ENCODE assay signal across 8 cellular contexts in the genomic region with DNA sequence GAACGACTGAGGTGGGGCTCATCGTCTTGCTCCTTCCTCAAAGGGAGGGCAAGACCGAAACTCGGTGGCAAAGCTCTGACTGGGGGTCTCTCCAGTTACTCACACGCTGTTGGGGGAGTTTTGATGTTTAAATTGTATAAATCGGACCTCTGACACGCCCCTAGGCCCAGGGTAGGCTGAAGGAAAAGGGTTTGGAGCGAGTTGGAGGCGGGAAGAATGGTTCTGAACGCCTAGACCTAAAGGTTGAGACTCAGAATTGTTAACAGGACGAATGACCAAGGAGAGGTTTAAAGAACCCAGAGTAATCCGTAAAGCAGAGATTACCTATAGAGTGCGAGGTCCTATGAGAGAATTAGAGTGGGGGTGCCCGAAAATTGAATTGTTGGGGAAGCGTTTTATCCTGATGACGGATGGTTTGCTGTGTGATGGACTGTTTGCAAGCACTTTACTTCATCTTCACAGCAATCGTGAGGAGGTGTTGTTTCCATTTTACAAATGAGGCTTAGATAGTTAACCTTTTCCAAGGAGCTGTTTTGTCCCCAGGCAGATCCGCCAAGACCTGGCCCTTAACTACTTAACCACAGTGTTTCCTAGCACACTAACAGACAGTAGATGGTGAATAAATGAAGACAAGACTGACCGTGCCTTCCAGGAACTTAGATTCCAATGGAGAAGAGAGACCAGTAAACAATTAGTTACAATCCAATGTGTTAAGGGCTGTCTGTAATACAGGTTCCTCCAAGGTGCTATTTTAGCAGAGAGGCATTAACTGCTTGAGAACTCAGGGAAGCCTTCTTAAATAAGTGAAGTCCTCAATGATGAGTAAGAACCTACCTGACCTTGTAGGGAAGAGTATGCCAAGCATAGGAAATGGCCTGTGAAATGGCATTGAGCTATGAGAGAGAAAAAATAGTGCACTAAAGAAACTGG. TPM values are rescaled to one million over a fixed set of nuclear protein-coding genes. Genes with fewer than 3 reads are reported as not detected.
DNase-seq lines count a peak whose midpoint lies in the region; FAIRE-seq and TF ChIP-seq lines count a peak whose summit lies in the region.

No MANE protein-coding gene starts in this region.

- peak overlapping the region; percentile 66 for H3K4me2 ChIP-seq in neuronal stem cell (ENCODE audit: insufficient read depth, low read length, poor library complexity, severe bottlenecking)

- TF ChIP-seq POLR2A in Peyer's patch (IDR thresholded peaks at IDR 0.05) (no peak), GM12892 (IDR thresholded peaks at IDR 0.05; ENCODE audit: low read depth, low read length) (no peak)

- peak overlapping the region; percentile 89 for H3K9ac ChIP-seq in neuronal stem cell (ENCODE audit: low read depth, low read length, poor library complexity)

- H3K4me3 ChIP-seq in GM06990 (replicated peaks; ENCODE audit: low read depth, low read length) (peak overlapping the region; percentile 86), Peyer's patch (peak overlapping the region; percentile 90 to 99 (median 97)), neuronal stem cell (ENCODE audit: low read length in 2 of 2) (peak overlapping the region; percentile 56 to 94)

- H2BK12ac ChIP-seq in neuronal stem cell (ENCODE audit: low read length): no peak overlapping the region

- H3K4ac ChIP-seq in neuronal stem cell (ENCODE audit: low read length): no peak overlapping the region

- peak overlapping the region; percentile 99 for H3K23ac ChIP-seq in neuronal stem cell (ENCODE audit: low read depth, low read length, poor library complexity)

- H2BK15ac ChIP-seq in neuronal stem cell (ENCODE audit: low read length): no peak overlapping the region

- no peak overlapping the region for H4K91ac ChIP-seq in neuronal stem cell (ENCODE audit: low read depth, low read length, poor library complexity)

- TF ChIP-seq CTCF in GM06990 (IDR thresholded peaks at IDR 0.05; ENCODE audit: insufficient read depth, low read length, poor library complexity, severe bottlenecking) (no peak), Peyer's patch (IDR thresholded peaks at IDR 0.05) (no peak)

- H3K27me3 ChIP-seq in GM06990 (replicated peaks; ENCODE audit: control insufficient read depth, insufficient read depth, low read length) (no peaks in the 10 kb centered on the region), Peyer's patch (no peaks in the 10 kb centered on the region), neuronal stem cell (ENCODE audit: control insufficient read depth in 3 of 3, insufficient read depth in 3 of 3, low read depth in 1 of 3, low read length in 3 of 3) (no peaks in the 10 kb centered on the region)

- no peak overlapping the region for H2BK120ac ChIP-seq in neuronal stem cell (ENCODE audit: low read depth, low read length)

- FAIRE-seq in GM12892 (lab: Jason Lieb, UNC): no peak

- H3K27ac ChIP-seq in Peyer's patch (peak overlapping the region; percentile 90 to 97 (median 94)), epithelial cell of prostate (peak overlapping the region; percentile 92), neuronal stem cell (replicated peaks; ENCODE audit: low read length) (peak overlapping the region; percentile 76)

- H2AK5ac ChIP-seq in neuronal stem cell (ENCODE audit: low read depth, low read length): no peak overlapping the region

- peak overlapping the region; percentile 89 for H2AFZ ChIP-seq in neuronal stem cell (ENCODE audit: low read length)

- H2BK5ac ChIP-seq in neuronal stem cell (ENCODE audit: low read length): peak overlapping the region; percentile 83

- peak overlapping the region; percentile 7 for H4K8ac ChIP-seq in neuronal stem cell (ENCODE audit: low read depth, low read length)

- no peak overlapping the region for H3K14ac ChIP-seq in neuronal stem cell (ENCODE audit: low read length)

- peaks cover 0 to 34% (median 6%) of the 10 kb centered on the region in 4 donors for H3K4me1 ChIP-seq in Peyer's patch
- H3K4me1 ChIP-seq in neuronal stem cell (ENCODE audit: control insufficient read depth in 2 of 2, insufficient read depth in 1 of 2, low read depth in 1 of 2, low read length in 2 of 2): peaks cover 9% of the 10 kb centered on the region in 2 donors

- no CpG with 5 or more reads among the region's 19 CpGs for WGBS in neuronal stem cell (ENCODE audit: extremely low coverage in 2 of 2, insufficient read length in 2 of 2, insufficient replicate concordance in 1 of 2), 2 donors

- H3K79me1 ChIP-seq in neuronal stem cell (ENCODE audit: low read depth, low read length): peaks cover 2% of the 10 kb centered on the region

- H3K9me3 ChIP-seq in Peyer's patch (no peaks in the 10 kb centered on the region), neuronal stem cell (replicated peaks in 1 of 2; ENCODE audit: control insufficient read depth in 2 of 2, insufficient read depth in 1 of 2, low read depth in 1 of 2, low read length in 2 of 2) (no peaks in the 10 kb centered on the region)

- DNase-seq in GM06990 (ENCODE audit: extremely low read depth, insufficient read length) (no peak), Peyer's patch (no peak), epithelial cell of prostate (ENCODE audit: low read depth, low spot score) (no peak), neuronal stem cell (ENCODE audit: low spot score) (no peak), iPS-NIHi11 (ENCODE audit: low spot score) (no peak), midbrain (lab: John Stamatoyannopoulos, UW) (no peak), NCI-H510A treated with DMSO at 0.1 percent for 48 hours (lab: John Stamatoyannopoulos, UW) (no peak), GM12892 (ENCODE audit: insufficient read length) (no peak)

- H3K36me3 ChIP-seq in GM06990 (ENCODE audit: control insufficient read depth, insufficient read depth, low read length): no peaks in the 10 kb centered on the region
- H3K36me3 ChIP-seq in Peyer's patch: no peaks in the 10 kb centered on the region
- no peaks in the 10 kb centered on the region for H3K36me3 ChIP-seq in neuronal stem cell (replicated peaks in 1 of 2; ENCODE audit: control insufficient read depth in 2 of 2, insufficient read depth in 2 of 2, low read length in 2 of 2)

- peak overlapping the region; percentile 86 for H3K18ac ChIP-seq in neuronal stem cell (ENCODE audit: low read length)

RNA-seq across cellular contexts. Expression of a gene that starts 0.9 kb away (rescaled TPM):
- total RNA-seq in Peyer's patch: 10 to 100 TPM; 18.0 to 26.4 (median 22.1) TPM
- 174 TPM for polyA plus RNA-seq in neuronal stem cell (2013, experiment 1 of 2)
- polyA plus RNA-seq in neuronal stem cell (2013, experiment 2 of 2): 180 TPM
- 273 TPM for polyA plus RNA-seq in GM12892 (2012; ENCODE audit: missing spikeins)

RNA-seq across cellular contexts. Expression of a gene that starts 24.6 kb away (rescaled TPM):
- 10 to 100 TPM; 19.7 to 67.7 (median 37.5) TPM for total RNA-seq in Peyer's patch
- polyA plus RNA-seq in neuronal stem cell (2013, experiment 1 of 2): 127 TPM
- 137 TPM for polyA plus RNA-seq in neuronal stem cell (2013, experiment 2 of 2)
- polyA plus RNA-seq in GM12892 (2012; ENCODE audit: missing spikeins): 91.6 TPM
